Comparison of ENCODE assay signal across 16 cellular contexts in genomic region chr17:7629939-7630571, GRCh38. TPM values are rescaled to one million over a fixed set of nuclear protein-coding genes. Genes with fewer than 3 reads are reported as not detected.
DNase-seq lines count a peak whose midpoint lies in the region; ATAC-seq and TF ChIP-seq lines count a peak whose summit lies in the region.
"Had no signal": no experiment of that assay in that cellular context is flagged by ENCODE, and none has a peak within 500 bp of the region (broad histone marks: within the 10 kb centered on the region; RNA-seq: fewer than 3 reads in every experiment).

TSS of gene SHBG (plus strand) at chr17:7630135. CDS start at chr17:7630173, 38 bp downstream.

- intact Hi-C loops in dendritic cell treated with granulocyte-macrophage colony-stimulating factor and Interleukin-4, amounts not matched to agents 40 ng/mL and 50 ng/mL, for 4 days (cut with micrococcal nuclease): no loop called here
- intact Hi-C loops in Calu3 (cut with micrococcal nuclease; ENCODE audit: unreplicated experiment) (loop anchor here (5.0 kb wide), 1 partner anchor 57 kb away; the partner anchor contains the start of genes TP53 and WRAP53), PC-9 (cut with micrococcal nuclease; ENCODE audit: unreplicated experiment) (loop anchor here (5.0 kb wide), 1 partner anchor 57 kb away; the partner anchor contains the start of genes TP53 and WRAP53)

- peaks cover 0 to 8% of the 10 kb centered on the region in 2 experiments; a peak in 2 of 3 replicates for H3K36me3 ChIP-seq in HEK293 (ENCODE audit: control insufficient read depth in 2 of 2, insufficient read depth in 1 of 2, low read length in 2 of 2)
- H3K36me3 ChIP-seq in PC-9 (ENCODE audit: low read depth): no peaks in the 10 kb centered on the region
- no peaks in the 10 kb centered on the region; the same call in 1 of the 2 replicates for H3K36me3 ChIP-seq in MG63

- TF ChIP-seq CTCF in HEK293 (tag by site-specific recombination; IDR thresholded peaks at IDR 0.05) (no peak), progenitor cell of endocrine pancreas (IDR thresholded peaks at IDR 0.05; ENCODE audit: unreplicated experiment) (no peak), Calu3 (IDR thresholded peaks at IDR 0.05; ENCODE audit: unreplicated experiment) (no peak), PC-9 (conservative IDR thresholded peaks at IDR 0.05) (no peak)

- no peak for DNase-seq in naive B cell
- no peak for DNase-seq in progenitor cell of endocrine pancreas (ENCODE audit: low spot score, unreplicated experiment)
- no peak for DNase-seq in HuH-7.5 (ENCODE audit: low spot score)
- no peak for DNase-seq in Calu3
- no peak for DNase-seq in PC-9
- DNase-seq in MG63: no peak
- DNase-seq: DMS79, NCI-H2081, NCI-H510A, NCI-H774, Peyer's patch had no signal

- H3K4me1 Mint-ChIP-seq in dendritic cell treated with granulocyte-macrophage colony-stimulating factor and Interleukin-4, amounts not matched to agents 40 ng/mL and 50 ng/mL, for 4 days (ENCODE audit: low read depth): peaks cover 22% of the 10 kb centered on the region
- H3K4me1 Mint-ChIP-seq in naive B cell (peaks cover 11 to 17% (median 11%) of the 10 kb centered on the region in 3 donors), progenitor cell of endocrine pancreas (ENCODE audit: low read depth) (peaks cover 20% of the 10 kb centered on the region), Calu3 (ENCODE audit: low read depth, unreplicated experiment) (no peaks in the 10 kb centered on the region)

- H3K27me3 Mint-ChIP-seq in dendritic cell treated with granulocyte-macrophage colony-stimulating factor and Interleukin-4, amounts not matched to agents 40 ng/mL and 50 ng/mL, for 4 days: peaks cover 2% of the 10 kb centered on the region
- peaks cover 0 to 6% (median 0%) of the 10 kb centered on the region in 3 donors for H3K27me3 Mint-ChIP-seq in naive B cell
- no peaks in the 10 kb centered on the region for H3K27me3 Mint-ChIP-seq in progenitor cell of endocrine pancreas
- peaks cover 6% of the 10 kb centered on the region for H3K27me3 Mint-ChIP-seq in Calu3 (ENCODE audit: unreplicated experiment)

- H3K27me3 ChIP-seq in PC-9 (ENCODE audit: insufficient read depth, low read depth) (no peaks in the 10 kb centered on the region), MG63 (no peaks in the 10 kb centered on the region)
- H3K27me3 ChIP-seq: Peyer's patch had no signal

- no peak within 1 kb of the TSS for H3K4me2 ChIP-seq in PC-9

- POLR2A ChIA-PET in HEK293 (lab: Yijun Ruan, JAX) (interaction anchor here (1.3 to 9.6 kb wide), 3 partner anchors 15 to 57 kb away, joined by 5 to 215 read pairs (median 10); partner anchors contain the start of genes ATP1B2, FXR2, TP53 and WRAP53), PC-9 (lab: Charles Lee; ENCODE audit: unreplicated experiment) (interaction anchor here (0.6 kb wide), 2 partner anchors 57 to 58 kb away, joined by 3 to 8 read pairs; no protein-coding TSS in a partner anchor)

- H3K27ac ChIP-seq in HEK293 (ENCODE audit: extremely low read depth, low read depth, low read length) (no peak within 1 kb of the TSS), PC-9 (no peak within 1 kb of the TSS)

- peaks cover 25% of the 10 kb centered on the region for H3K36me3 Mint-ChIP-seq in dendritic cell treated with granulocyte-macrophage colony-stimulating factor and Interleukin-4, amounts not matched to agents 40 ng/mL and 50 ng/mL, for 4 days (ENCODE audit: low read depth)
- no peaks in the 10 kb centered on the region for H3K36me3 Mint-ChIP-seq in naive B cell
- H3K36me3 Mint-ChIP-seq in progenitor cell of endocrine pancreas (ENCODE audit: insufficient read depth): peaks cover 3% of the 10 kb centered on the region
- peaks cover 22% of the 10 kb centered on the region for H3K36me3 Mint-ChIP-seq in Calu3 (ENCODE audit: insufficient read depth, unreplicated experiment)

- H4K20me1 ChIP-seq in PC-9 (ENCODE audit: insufficient read depth): no peaks in the 10 kb centered on the region

- peaks cover 3% of the 10 kb centered on the region; the same call in 1 of the 2 replicates for H3K4me1 ChIP-seq in HEK293 (ENCODE audit: control insufficient read depth, insufficient read depth, low read length)
- peaks cover 4% of the 10 kb centered on the region; the same call in 1 of the 2 replicates for H3K4me1 ChIP-seq in PC-9 (replicated peaks; ENCODE audit: insufficient read depth)

- H3K9me3 Mint-ChIP-seq in dendritic cell treated with granulocyte-macrophage colony-stimulating factor and Interleukin-4, amounts not matched to agents 40 ng/mL and 50 ng/mL, for 4 days: no peaks in the 10 kb centered on the region
- H3K9me3 Mint-ChIP-seq in naive B cell: no peaks in the 10 kb centered on the region
- H3K9me3 Mint-ChIP-seq in progenitor cell of endocrine pancreas (ENCODE audit: low read depth): no peaks in the 10 kb centered on the region
- H3K9me3 Mint-ChIP-seq in Calu3 (ENCODE audit: low read depth, unreplicated experiment): no peaks in the 10 kb centered on the region

- H3K79me2 ChIP-seq in PC-9 (ENCODE audit: low read depth): no peaks in the 10 kb centered on the region

- no peak for ATAC-seq in naive B cell (ENCODE audit: low read depth in 2 of 2)
- ATAC-seq: Right ventricle myocardium inferior had no signal

- CTCF ChIA-PET in HEK293 (lab: Yijun Ruan, JAX): interaction anchor here (0.6 to 10.7 kb wide), 8 partner anchors 10 to 427 kb away, joined by 4 to 207 read pairs (median 8); partner anchors contain the start of genes ATP1B2, FXR2, TP53 and WRAP53
- CTCF ChIA-PET in Calu3 (lab: Charles Lee): no interaction called here
- CTCF ChIA-PET in PC-9 (lab: Charles Lee): interaction anchor here (0.7 kb wide), 1 partner anchor 21 kb away, joined by 4 read pairs; no protein-coding TSS in a partner anchor

- no peaks in the 10 kb centered on the region for H3K9me2 ChIP-seq in PC-9 (ENCODE audit: insufficient read depth)

- H3K4me3 ChIP-seq in HEK293 (ENCODE audit: low read depth, low read length) (no peak within 1 kb of the TSS), PC-9 (no peak within 1 kb of the TSS), MG63 (no peak within 1 kb of the TSS)
- H3K4me3 ChIP-seq: HAP-1, Peyer's patch had no signal

- no peaks in the 10 kb centered on the region for H3K9me3 ChIP-seq in HEK293 (ENCODE audit: control insufficient read depth, insufficient read depth, low read depth, low read length)
- no peaks in the 10 kb centered on the region for H3K9me3 ChIP-seq in PC-9 (ENCODE audit: insufficient read depth, low read depth)
- H3K9me3 ChIP-seq in MG63: no peaks in the 10 kb centered on the region
- H3K9me3 ChIP-seq: HAP-1, Peyer's patch had no signal

- peak within 1 kb of the TSS; percentile 26 for H3K27ac Mint-ChIP-seq in dendritic cell treated with granulocyte-macrophage colony-stimulating factor and Interleukin-4, amounts not matched to agents 40 ng/mL and 50 ng/mL, for 4 days
- H3K27ac Mint-ChIP-seq in naive B cell (peak within 1 kb of the TSS in 3 of 6 donors; percentile 14 to 39 (median 16)), progenitor cell of endocrine pancreas (peak within 1 kb of the TSS; percentile 83), Calu3 (ENCODE audit: unreplicated experiment) (no peak within 1 kb of the TSS)

- H3K4me3 Mint-ChIP-seq in dendritic cell treated with granulocyte-macrophage colony-stimulating factor and Interleukin-4, amounts not matched to agents 40 ng/mL and 50 ng/mL, for 4 days: no peak within 1 kb of the TSS
- peak within 1 kb of the TSS in 6 of 8 donors; percentile 16 to 83 (median 44) for H3K4me3 Mint-ChIP-seq in naive B cell
- no peak within 1 kb of the TSS for H3K4me3 Mint-ChIP-seq in progenitor cell of endocrine pancreas (ENCODE audit: low read depth)
- H3K4me3 Mint-ChIP-seq in Calu3 (ENCODE audit: low read depth, unreplicated experiment): no peak within 1 kb of the TSS

- H2AFZ ChIP-seq in PC-9: no peak within 1 kb of the TSS

- no TSS peak for BruUV-seq in Calu3 (replicated peaks; lab: Mats Ljungman, UMichigan)
- no TSS peak for BruUV-seq in PC-9 (replicated peaks; lab: Mats Ljungman, UMichigan)

- H3F3A ChIP-seq in PC-9 (ENCODE audit: insufficient read depth, low read depth): no peaks in the 10 kb centered on the region

TF ChIP-seq in HEK293, 187 proteins besides CTCF, POLR2A, EP300 and RAD21:
- no peak for TF ChIP-seq SCRT1 (tag by site-specific recombination; IDR thresholded peaks at IDR 0.05; ENCODE audit: borderline replicate concordance)
- TF ChIP-seq BCL11B (tag by site-specific recombination; IDR thresholded peaks at IDR 0.05; ENCODE audit: low read depth): 0 out of 2 replicates have a peak, but pooled peaks have one; percentile 50
- no peak for TF ChIP-seq ZNF16 (tag by site-specific recombination; IDR thresholded peaks at IDR 0.05; ENCODE audit: low read depth)
- TF ChIP-seq ZNF792 (tag by site-specific recombination; IDR thresholded peaks at IDR 0.05): no peak

RNA-seq across cellular contexts. Expression of gene SHBG, which starts in this region (rescaled TPM):
- not detected for polyA plus RNA-seq in naive B cell (ENCODE audit: low read depth in 6 of 6)
- 5.1 and 5.9 TPM in 2 replicates for total RNA-seq in progenitor cell of endocrine pancreas
- 0.39 TPM in 1 of 2 replicates, not detected in the other for total RNA-seq in Calu3 (2022)
- total RNA-seq in PC-9 (2021): 0.52 and 1.0 TPM in 2 replicates
- not detected in 2 replicates for total RNA-seq in MG63 (2014; rRNA removed; shearing (Covaris generic); ENCODE audit: low replicate concordance)
- total RNA-seq: HT-29 had no signal

Comparison
In these comparisons a context has a peak if more than half of its experiments do, and no peak if none do; other contexts are left out.
1. H3K4me3 Mint-ChIP-seq: peak in naive B cell (6 of 8); none in dendritic cell treated with granulocyte-macrophage colony-stimulating factor and Interleukin-4, amounts not matched to agents 40 ng/mL and 50 ng/mL, for 4 days (single experiment), progenitor cell of endocrine pancreas (single experiment) and Calu3 (single experiment).